In the genomic region with DNA sequence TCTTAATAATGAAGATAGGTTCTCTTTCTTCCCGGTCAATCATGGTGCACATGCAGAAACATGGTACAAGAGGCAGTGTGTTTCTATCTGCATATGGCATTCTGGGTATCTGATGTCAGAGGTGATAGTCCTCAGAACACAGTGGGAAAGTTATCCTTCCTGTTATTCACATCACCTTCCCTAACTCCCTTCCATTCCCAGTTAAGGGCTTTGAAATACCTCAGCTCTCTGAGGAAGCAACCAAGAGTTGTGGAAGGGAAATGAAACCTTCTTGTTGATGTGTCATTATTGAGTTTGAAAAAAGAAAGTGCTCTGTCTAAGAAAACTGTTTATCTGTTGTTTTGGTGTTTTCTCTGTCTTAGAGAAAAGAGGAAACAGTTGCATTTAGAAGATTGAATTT, we compare ENCODE assay signal across 10 cellular contexts. TPM values are rescaled to one million over a fixed set of nuclear protein-coding genes. Genes with fewer than 3 reads are reported as not detected.
A peak's percentile ranks its signal among the peaks of the same experiment; 100 is the strongest.
DNase-seq lines count a peak whose midpoint lies in the region; ATAC-seq and TF ChIP-seq lines count a peak whose summit lies in the region.
"Had no signal": no experiment of that assay in that cellular context is flagged by ENCODE, and none has a peak within 500 bp of the region (broad histone marks: within the 10 kb centered on the region; RNA-seq: fewer than 3 reads in every experiment).

No MANE protein-coding gene starts in this region.

- no peaks in the 10 kb centered on the region for H3K36me3 ChIP-seq in effector memory CD4-positive, alpha-beta T cell (ENCODE audit: control insufficient read depth, insufficient read depth, low read length)

- H3K27ac Mint-ChIP-seq in activated B cell treated with CpG ODN at 0.5 μM for 24 hours, result peak overlapping the region; percentile 67

- no peaks in the 10 kb centered on the region for H3K9me3 Mint-ChIP-seq in activated B cell treated with CpG ODN at 0.5 μM for 24 hours

- DNase-seq in activated B cell treated with CpG ODN at 0.5 μM for 24 hours (no peak), cerebellum (ENCODE audit: low spot score) (no peak), anterior cingulate cortex (lab: John Stamatoyannopoulos, UW) (no peak), midbrain (lab: John Stamatoyannopoulos, UW) (no peak)
- DNase-seq in effector memory CD4-positive, alpha-beta T cell, result no peak
- DNase-seq: H7, NCI-H1436 treated with DMSO at 0.1 percent for 48 hours had no signal

- ATAC-seq in GM18499 (IDR thresholded peaks at IDR 0.05; ENCODE audit: insufficient read depth, unreplicated experiment), result peak; percentile 84
- peak; percentile 84 for ATAC-seq in GM21390 (IDR thresholded peaks at IDR 0.05; ENCODE audit: unreplicated experiment)
- ATAC-seq in HG03135 (IDR thresholded peaks at IDR 0.05; ENCODE audit: unreplicated experiment), result peak; percentile 74
- peak; percentile 28 for ATAC-seq in activated B cell treated with CpG ODN at 0.5 μM for 24 hours (ENCODE audit: low read depth)

- intact Hi-C loops in activated B cell treated with CpG ODN at 0.5 μM for 24 hours (cut with micrococcal nuclease), result no loop called here

- peak overlapping the region; percentile 55 for H3K4me3 Mint-ChIP-seq in activated B cell treated with CpG ODN at 0.5 μM for 24 hours

- no peak overlapping the region for H3K4me3 ChIP-seq in effector memory CD4-positive, alpha-beta T cell (ENCODE audit: insufficient read depth, low read depth, low read length, poor library complexity, severe bottlenecking)

- no peaks in the 10 kb centered on the region for H3K4me1 ChIP-seq in effector memory CD4-positive, alpha-beta T cell (ENCODE audit: control insufficient read depth, insufficient read depth, low read length, poor library complexity, severe bottlenecking)

- H3K27ac ChIP-seq in effector memory CD4-positive, alpha-beta T cell (ENCODE audit: insufficient read depth, low read length, poor library complexity, severe bottlenecking), result no peak overlapping the region

- H3K36me3 Mint-ChIP-seq in activated B cell treated with CpG ODN at 0.5 μM for 24 hours (ENCODE audit: low read depth), result no peaks in the 10 kb centered on the region

- no peaks in the 10 kb centered on the region for H3K9me3 ChIP-seq in effector memory CD4-positive, alpha-beta T cell (ENCODE audit: control insufficient read depth, low read length)

- TF ChIP-seq CTCF in activated B cell treated with CpG ODN at 0.5 μM for 24 hours (IDR thresholded peaks at IDR 0.05), result no peak

- CTCF ChIA-PET in activated B cell treated with CpG ODN at 0.5 μM for 24 hours (lab: Charles Lee), result no interaction called here

- POLR2A ChIA-PET in activated B cell treated with CpG ODN at 0.5 μM for 24 hours (lab: Charles Lee), result no interaction called here

- no peaks in the 10 kb centered on the region for H3K27me3 Mint-ChIP-seq in activated B cell treated with CpG ODN at 0.5 μM for 24 hours

- peaks cover 34% of the 10 kb centered on the region for H3K4me1 Mint-ChIP-seq in activated B cell treated with CpG ODN at 0.5 μM for 24 hours

- H3K27me3 ChIP-seq in effector memory CD4-positive, alpha-beta T cell (replicated peaks; ENCODE audit: control insufficient read depth, insufficient read depth, low read length, poor library complexity, severe bottlenecking), result no peaks in the 10 kb centered on the region

RNA-seq across cellular contexts. Expression of a gene that starts 21.9 kb away (rescaled TPM):
- 0.33 and 0.34 TPM in 2 replicates for total RNA-seq in activated B cell treated with CpG ODN at 0.5 μM for 24 hours
- 1.7 TPM for total RNA-seq in cerebellum
- total RNA-seq: H7 had no signal

RNA-seq across cellular contexts. Expression of a gene that starts 33.3 kb away (rescaled TPM):
- 0.58 and 0.64 TPM in 2 replicates for total RNA-seq in activated B cell treated with CpG ODN at 0.5 μM for 24 hours
- 20.6 TPM for total RNA-seq in cerebellum

RNA-seq across cellular contexts. Expression of a gene that starts 34.6 kb away (rescaled TPM):
- total RNA-seq in activated B cell treated with CpG ODN at 0.5 μM for 24 hours (not detected in 2 replicates), cerebellum (not detected)

Comparison
In these comparisons a context has a peak if more than half of its experiments do, and no peak if none do; other contexts are left out.
1. ATAC-seq: peak in every context shown above with its lines; median percentile 84 in GM18499; 84 in GM21390; 74 in HG03135; 28 in activated B cell treated with CpG ODN at 0.5 μM for 24 hours.
2. RNA of a gene that starts 33.3 kb away (total RNA-seq): 20.6 TPM in cerebellum (single experiment); 0.58 to 0.64 TPM in activated B cell treated with CpG ODN at 0.5 μM for 24 hours; every median in the first group is over 10 times any median in the second.